Comparison of ENCODE assay signal across 8 cellular contexts in the genomic region with DNA sequence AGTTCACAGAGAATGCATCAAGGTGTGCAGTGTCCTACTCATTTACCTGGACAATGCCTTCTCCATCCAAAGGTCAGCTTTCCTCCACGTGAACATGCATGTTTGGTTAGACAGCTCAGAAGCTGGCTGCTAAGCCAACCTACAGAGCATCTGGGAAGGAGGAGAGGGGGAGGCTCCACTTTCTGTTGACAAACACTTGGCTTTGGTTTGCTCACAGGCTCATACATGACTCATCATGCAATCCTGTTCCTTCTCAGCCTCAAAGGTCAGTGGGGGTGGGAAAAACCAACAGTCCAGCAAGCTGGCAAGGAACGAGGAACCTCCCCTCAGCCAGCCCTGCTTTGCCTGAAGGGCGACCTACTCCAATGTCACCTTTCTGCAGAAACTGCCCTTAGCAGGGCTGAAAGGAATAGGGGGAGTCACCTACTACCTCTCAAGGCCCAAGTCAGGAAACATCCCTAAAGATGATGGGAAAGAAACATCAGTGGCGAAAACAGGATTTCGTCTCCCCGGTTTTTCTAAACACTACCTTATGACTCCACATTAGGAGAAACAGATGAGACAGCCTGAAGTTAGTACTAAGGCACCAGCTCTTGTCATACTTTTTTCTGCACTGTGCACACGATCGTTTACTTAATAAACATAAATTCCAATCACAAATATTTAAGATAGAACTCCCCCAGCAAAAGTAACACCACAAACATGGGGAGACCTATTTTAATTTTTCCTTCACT. TPM values are rescaled to one million over a fixed set of nuclear protein-coding genes. Genes with fewer than 3 reads are reported as not detected.
A peak's percentile ranks its signal among the peaks of the same experiment; 100 is the strongest.
DNase-seq lines count a peak whose midpoint lies in the region; ATAC-seq and TF ChIP-seq lines count a peak whose summit lies in the region.

No MANE protein-coding gene starts in this region.

- no peaks in the 10 kb centered on the region for H3K9me3 Mint-ChIP-seq in activated T-cell treated with anti-CD3 and anti-CD28 coated beads, Interleukin-2, amount 50 U/mL, for 4 hours

- H3K4me1 ChIP-seq in SK-N-SH (ENCODE audit: control insufficient read depth in 1 of 2, insufficient read depth in 2 of 2, low read depth in 1 of 2, low read length in 1 of 2) (peaks cover 5 to 6% of the 10 kb centered on the region in 2 experiments; a peak in 2 of 4 replicates), thyroid gland (peaks cover 47 to 64% of the 10 kb centered on the region in 2 donors)

- no peak for TF ChIP-seq CTCF in SK-N-SH (IDR thresholded peaks at IDR 0.05)
- TF ChIP-seq CTCF in thyroid gland (IDR thresholded peaks at IDR 0.05): no peak

- H4K20me1 ChIP-seq in SK-N-SH (ENCODE audit: insufficient read depth): no peaks in the 10 kb centered on the region

- H3K4me3 ChIP-seq in SK-N-SH (ENCODE audit: low read depth in 2 of 2, low read length in 1 of 2) (no peak overlapping the region), thyroid gland (replicated peaks in 1 of 3) (no peak overlapping the region)

- H3F3A ChIP-seq in SK-N-SH (replicated peaks; ENCODE audit: insufficient read depth): no peaks in the 10 kb centered on the region

- CTCF ChIA-PET in SK-N-SH (lab: Yijun Ruan, JAX): interaction anchor here (0.7 to 1.0 kb wide), 2 partner anchors 9 to 17 kb away, joined by 3 read pairs; no protein-coding TSS in a partner anchor

- ATAC-seq in left cardiac atrium (peak; percentile 86 to 98), GM18498 (IDR thresholded peaks at IDR 0.05; ENCODE audit: unreplicated experiment) (no peak)
- ATAC-seq in activated T-cell treated with anti-CD3 and anti-CD28 coated beads, Interleukin-2, amount 50 U/mL, for 4 hours: no peak

- 0 out of 2 replicates have a peak overlapping the region, but pooled peaks have one; percentile 49 for H3K4me2 ChIP-seq in SK-N-SH

- POLR2A ChIA-PET in SK-N-SH (lab: Yijun Ruan, JAX): no interaction called here

- H3K27ac ChIP-seq in SK-N-SH (ENCODE audit: low read depth in 2 of 2, low read length in 1 of 2) (no peak overlapping the region; a peak in 1 of 4 replicates), thyroid gland (peak overlapping the region; percentile 47 to 82 (median 81))

- no peak for TF ChIP-seq RAD21 in SK-N-SH (IDR thresholded peaks at IDR 0.05; ENCODE audit: low read length)

- peak in 1 of 2 experiments; percentile 26; a peak in 1 of 4 replicates for TF ChIP-seq EP300 in SK-N-SH (IDR thresholded peaks at IDR 0.05; ENCODE audit: borderline replicate concordance in 1 of 2, low read depth in 1 of 2, low read length in 1 of 2)

- H3K9me3 ChIP-seq in SK-N-SH: no peaks in the 10 kb centered on the region
- no peaks in the 10 kb centered on the region for H3K9me3 ChIP-seq in thyroid gland

- no peaks in the 10 kb centered on the region for H3K9me2 ChIP-seq in SK-N-SH

- H3K4me3 Mint-ChIP-seq in activated T-cell treated with anti-CD3 and anti-CD28 coated beads, Interleukin-2, amount 50 U/mL, for 4 hours: no peak overlapping the region

- H3K27me3 ChIP-seq in SK-N-SH (ENCODE audit: insufficient read depth): no peaks in the 10 kb centered on the region
- no peaks in the 10 kb centered on the region for H3K27me3 ChIP-seq in thyroid gland

- H3K9ac ChIP-seq in SK-N-SH: no peak overlapping the region

- H3K36me3 Mint-ChIP-seq in activated T-cell treated with anti-CD3 and anti-CD28 coated beads, Interleukin-2, amount 50 U/mL, for 4 hours (ENCODE audit: insufficient read depth): peaks cover 28% of the 10 kb centered on the region

- no peaks in the 10 kb centered on the region for H3K79me2 ChIP-seq in SK-N-SH (ENCODE audit: insufficient read depth)

- no peak overlapping the region for H2AFZ ChIP-seq in SK-N-SH (ENCODE audit: low read depth)

- no peak for TF ChIP-seq POLR2A in thyroid gland (IDR thresholded peaks at IDR 0.05)

- intact Hi-C loops in left cardiac atrium (cut with DNase I) (no loop called here), thyroid gland (cut with DNase I) (no loop called here)

- no peaks in the 10 kb centered on the region for H3K27me3 Mint-ChIP-seq in activated T-cell treated with anti-CD3 and anti-CD28 coated beads, Interleukin-2, amount 50 U/mL, for 4 hours (ENCODE audit: low read depth)

- 75% methylated on average over 8 of the region's 8 CpGs for WGBS in SK-N-SH (ENCODE audit: low lambda C conversion rate)
- 64 to 68% methylated on average over 8 of the region's 8 CpGs for WGBS in thyroid gland, 2 donors

- peaks cover 0 to 10% of the 10 kb centered on the region in 2 experiments for H3K36me3 ChIP-seq in SK-N-SH (replicated peaks in 1 of 2; ENCODE audit: control insufficient read depth in 1 of 2, insufficient read depth in 2 of 2, low read length in 1 of 2)
- peaks cover 5 to 12% of the 10 kb centered on the region in 2 donors for H3K36me3 ChIP-seq in thyroid gland

- DNase-seq in DMS 273 (lab: John Stamatoyannopoulos, UW; ENCODE audit: unreplicated experiment): peak; percentile 18
- DNase-seq in DMS 273 treated with DMSO at 0.1 percent for 48 hours (lab: John Stamatoyannopoulos, UW): no peak
- no peak for DNase-seq in SK-N-SH
- DNase-seq in left cardiac atrium: peak; percentile 71
- DNase-seq in thyroid gland: peak; percentile 78 to 85
- DNase-seq in germinal center (ENCODE audit: low spot score): no peak
- no peak for DNase-seq in activated T-cell treated with anti-CD3 and anti-CD28 coated beads, Interleukin-2, amount 50 U/mL, for 4 hours

- H3K4me1 Mint-ChIP-seq in activated T-cell treated with anti-CD3 and anti-CD28 coated beads, Interleukin-2, amount 50 U/mL, for 4 hours (ENCODE audit: low read depth): peaks cover 10% of the 10 kb centered on the region

TF ChIP-seq in SK-N-SH, 30 proteins besides CTCF, POLR2A, EP300 and RAD21 (continues in another document):
- peak; percentile 83 for TF ChIP-seq RXRA (IDR thresholded peaks at IDR 0.05; ENCODE audit: borderline replicate concordance, low read depth)
- no peak for TF ChIP-seq ELF1 (IDR thresholded peaks at IDR 0.05)
- peak; percentile 92 for TF ChIP-seq FOSL2 (IDR thresholded peaks at IDR 0.05; ENCODE audit: borderline replicate concordance, low read depth)
- TF ChIP-seq, protein P1, sequence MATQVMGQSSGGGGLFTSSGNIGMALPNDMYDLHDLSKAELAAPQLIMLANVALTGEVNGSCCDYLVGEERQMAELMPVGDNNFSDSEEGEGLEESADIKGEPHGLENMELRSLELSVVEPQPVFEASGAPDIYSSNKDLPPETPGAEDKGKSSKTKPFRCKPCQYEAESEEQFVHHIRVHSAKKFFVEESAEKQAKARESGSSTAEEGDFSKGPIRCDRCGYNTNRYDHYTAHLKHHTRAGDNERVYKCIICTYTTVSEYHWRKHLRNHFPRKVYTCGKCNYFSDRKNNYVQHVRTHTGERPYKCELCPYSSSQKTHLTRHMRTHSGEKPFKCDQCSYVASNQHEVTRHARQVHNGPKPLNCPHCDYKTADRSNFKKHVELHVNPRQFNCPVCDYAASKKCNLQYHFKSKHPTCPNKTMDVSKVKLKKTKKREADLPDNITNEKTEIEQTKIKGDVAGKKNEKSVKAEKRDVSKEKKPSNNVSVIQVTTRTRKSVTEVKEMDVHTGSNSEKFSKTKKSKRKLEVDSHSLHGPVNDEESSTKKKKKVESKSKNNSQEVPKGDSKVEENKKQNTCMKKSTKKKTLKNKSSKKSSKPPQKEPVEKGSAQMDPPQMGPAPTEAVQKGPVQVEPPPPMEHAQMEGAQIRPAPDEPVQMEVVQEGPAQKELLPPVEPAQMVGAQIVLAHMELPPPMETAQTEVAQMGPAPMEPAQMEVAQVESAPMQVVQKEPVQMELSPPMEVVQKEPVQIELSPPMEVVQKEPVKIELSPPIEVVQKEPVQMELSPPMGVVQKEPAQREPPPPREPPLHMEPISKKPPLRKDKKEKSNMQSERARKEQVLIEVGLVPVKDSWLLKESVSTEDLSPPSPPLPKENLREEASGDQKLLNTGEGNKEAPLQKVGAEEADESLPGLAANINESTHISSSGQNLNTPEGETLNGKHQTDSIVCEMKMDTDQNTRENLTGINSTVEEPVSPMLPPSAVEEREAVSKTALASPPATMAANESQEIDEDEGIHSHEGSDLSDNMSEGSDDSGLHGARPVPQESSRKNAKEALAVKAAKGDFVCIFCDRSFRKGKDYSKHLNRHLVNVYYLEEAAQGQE (IDR thresholded peaks at IDR 0.05; ENCODE audit: low read depth, low read length): peak; percentile 45; the same call in 1 of the 2 replicates
- TF ChIP-seq SIN3A (IDR thresholded peaks at IDR 0.05; ENCODE audit: borderline replicate concordance, low read depth, low read length): no peak
- TF ChIP-seq, protein P2, sequence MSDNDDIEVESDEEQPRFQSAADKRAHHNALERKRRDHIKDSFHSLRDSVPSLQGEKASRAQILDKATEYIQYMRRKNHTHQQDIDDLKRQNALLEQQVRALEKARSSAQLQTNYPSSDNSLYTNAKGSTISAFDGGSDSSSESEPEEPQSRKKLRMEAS (IDR thresholded peaks at IDR 0.05; ENCODE audit: low read depth): peak; percentile 49
- peak; percentile 14 for TF ChIP-seq CHD2 (IDR thresholded peaks at IDR 0.05; ENCODE audit: low read length, partially characterized antibody)
- TF ChIP-seq EZH2phosphoT487 (IDR thresholded peaks at IDR 0.05; ENCODE audit: borderline replicate concordance, low read depth): no peak
- no peak for TF ChIP-seq RFX5 (IDR thresholded peaks at IDR 0.05; ENCODE audit: low read length)
- TF ChIP-seq, protein P3, sequence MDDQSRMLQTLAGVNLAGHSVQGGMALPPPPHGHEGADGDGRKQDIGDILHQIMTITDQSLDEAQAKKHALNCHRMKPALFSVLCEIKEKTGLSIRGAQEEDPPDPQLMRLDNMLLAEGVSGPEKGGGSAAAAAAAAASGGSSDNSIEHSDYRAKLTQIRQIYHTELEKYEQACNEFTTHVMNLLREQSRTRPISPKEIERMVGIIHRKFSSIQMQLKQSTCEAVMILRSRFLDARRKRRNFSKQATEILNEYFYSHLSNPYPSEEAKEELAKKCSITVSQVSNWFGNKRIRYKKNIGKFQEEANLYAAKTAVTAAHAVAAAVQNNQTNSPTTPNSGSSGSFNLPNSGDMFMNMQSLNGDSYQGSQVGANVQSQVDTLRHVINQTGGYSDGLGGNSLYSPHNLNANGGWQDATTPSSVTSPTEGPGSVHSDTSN (IDR thresholded peaks at IDR 0.05): peak; percentile 50; the same call in 1 of the 2 replicates
- TF ChIP-seq, protein P4, sequence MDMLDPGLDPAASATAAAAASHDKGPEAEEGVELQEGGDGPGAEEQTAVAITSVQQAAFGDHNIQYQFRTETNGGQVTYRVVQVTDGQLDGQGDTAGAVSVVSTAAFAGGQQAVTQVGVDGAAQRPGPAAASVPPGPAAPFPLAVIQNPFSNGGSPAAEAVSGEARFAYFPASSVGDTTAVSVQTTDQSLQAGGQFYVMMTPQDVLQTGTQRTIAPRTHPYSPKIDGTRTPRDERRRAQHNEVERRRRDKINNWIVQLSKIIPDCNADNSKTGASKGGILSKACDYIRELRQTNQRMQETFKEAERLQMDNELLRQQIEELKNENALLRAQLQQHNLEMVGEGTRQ (IDR thresholded peaks at IDR 0.05; ENCODE audit: borderline replicate concordance, low read depth, low read length): no peak

RNA-seq across cellular contexts. Expression of a gene that starts 37.9 kb away (rescaled TPM):
- polyA plus RNA-seq in SK-N-SH (2012; rRNA removed): 4.0 and 4.5 TPM in 2 replicates
- polyA plus RNA-seq in SK-N-SH (2012; cell fraction: cytosol; rRNA removed): 4.4 and 4.5 TPM in 2 replicates
- polyA plus RNA-seq in SK-N-SH (2012; cell fraction: nucleus; rRNA removed): 3.9 and 4.9 TPM in 2 replicates
- total RNA-seq in left cardiac atrium (10 to 100 TPM; 26.0 to 29.4 TPM), thyroid gland (100 to 1,000 TPM; 105 to 123 (median 116) TPM)
- total RNA-seq in activated T-cell treated with anti-CD3 and anti-CD28 coated beads, Interleukin-2, amount 50 U/mL, for 4 hours: 1 to 10 TPM; 7.7 to 9.0 (median 8.2) TPM

Comparison
In these comparisons a context has a peak if more than half of its experiments do, and no peak if none do; other contexts are left out.
1. DNase-seq: peak in DMS 273 (single experiment), left cardiac atrium (single experiment) and thyroid gland (2 of 2); none in DMS 273 treated with DMSO at 0.1 percent for 48 hours (single experiment), SK-N-SH (single experiment), germinal center (single experiment) and activated T-cell treated with anti-CD3 and anti-CD28 coated beads, Interleukin-2, amount 50 U/mL, for 4 hours (single experiment).
2. H3K27ac ChIP-seq: peak in thyroid gland (3 of 3); none in SK-N-SH (0 of 2).
3. ATAC-seq: peak in left cardiac atrium (2 of 2); none in GM18498 (single experiment) and activated T-cell treated with anti-CD3 and anti-CD28 coated beads, Interleukin-2, amount 50 U/mL, for 4 hours (0 of 2).